In genomic region chr12:13328535-13328934, GRCh38 we compare ENCODE assay signal across 26 cellular contexts.
"Had no signal": no experiment of that assay in that cellular context is flagged by ENCODE, and none has a peak within 500 bp of the region (broad histone marks: within the 10 kb centered on the region; RNA-seq: fewer than 3 reads in every experiment).

No MANE protein-coding gene starts in this region.

- H3K27me3 ChIP-seq: gastrocnemius medialis had no signal

- H3K4me3 ChIP-seq: esophagus squamous epithelium, gastrocnemius medialis, heart right ventricle, left lung, lower lobe of right lung, mucosa of descending colon had no signal

- H3K36me3 ChIP-seq: esophagus squamous epithelium, gastrocnemius medialis, heart right ventricle, left lung, lower lobe of right lung had no signal

- FAIRE-seq: endometrium, islet of Langerhans, keratinocyte had no signal

- H3K4me1 ChIP-seq: esophagus squamous epithelium, gastrocnemius medialis, heart right ventricle, left lung, lower lobe of right lung had no signal

- ATAC-seq: effector memory CD8-positive, alpha-beta T cell; esophagus mucosa; gastrocnemius medialis; heart right ventricle; left cardiac atrium; left lung; left ventricle myocardium superior; lower lobe of right lung; mucosa of descending colon; naive thymus-derived CD8-positive, alpha-beta T cell had no signal

- H3K9me3 ChIP-seq: esophagus squamous epithelium, gastrocnemius medialis, left lung, lower lobe of right lung, mucosa of descending colon had no signal

- H3K27ac ChIP-seq: epithelial cell of prostate, esophagus squamous epithelium, gastrocnemius medialis, heart right ventricle, left lung, lower lobe of right lung had no signal

- DNase-seq: cortex of kidney; effector CD8-positive, alpha-beta T cell; effector memory CD8-positive, alpha-beta T cell; endodermal cell; erythroblast; esophagus squamous epithelium; foreskin fibroblast; foreskin melanocyte; gastrocnemius medialis; glutamatergic neuron; head of caudate nucleus; heart right ventricle; hippocampal formation; left cardiac atrium; left lung; left ventricle myocardium superior; lower lobe of right lung; mesenchymal stem cell; mucosa of descending colon; naive B cell; naive thymus-derived CD8-positive, alpha-beta T cell had no signal
